ENCODE assay signal across 19 cellular contexts in the genomic region with DNA sequence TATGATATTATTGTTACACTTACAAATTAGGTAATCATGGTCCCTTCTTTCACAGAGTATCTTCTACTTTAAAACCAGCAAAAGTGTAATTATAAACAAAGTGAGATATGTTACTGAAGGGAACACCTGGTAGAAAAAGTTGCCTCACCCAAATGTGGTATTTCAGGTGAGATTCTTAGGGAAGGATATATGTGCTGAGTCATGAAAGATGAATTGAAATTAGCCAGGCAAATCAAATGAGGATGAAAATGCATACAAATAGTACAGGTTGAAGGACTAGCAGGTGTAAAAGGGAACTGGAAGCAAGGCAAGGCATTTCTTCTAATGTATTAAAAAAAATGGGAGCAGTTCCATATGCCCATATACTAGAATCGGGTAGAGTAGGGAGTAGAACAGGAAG.
"Had no signal": no experiment of that assay in that cellular context is flagged by ENCODE, and none has a peak within 500 bp of the region (broad histone marks: within the 10 kb centered on the region; RNA-seq: fewer than 3 reads in every experiment).

No MANE protein-coding gene starts in this region.

- FAIRE-seq: RCC 7860 had no signal

- DNase-seq: Kasumi-1, MM.1S, NCI-H1092 treated with DMSO at 0.1 percent for 48 hours, NCI-H1436, NCI-H187, NCI-H2029, NCI-H2081 treated with DMSO at 0.1 percent for 48 hours, NCI-H226, NCI-H446, NCI-H510A, NCI-H524 treated with DMSO at 0.1 percent for 48 hours, NCI-H69, NCI-H774, SHP77, SK-N-SH, SW 1271 had no signal

- H3K4me2 ChIP-seq: KMS-11, SK-N-SH had no signal

- H3K9ac ChIP-seq: KMS-11, SK-N-SH had no signal

- H3K9me3 ChIP-seq: SK-N-SH had no signal

- H3K27ac ChIP-seq: KMS-11, RWPE1 had no signal
